ENCODE assay signal across 26 cellular contexts in the genomic region with DNA sequence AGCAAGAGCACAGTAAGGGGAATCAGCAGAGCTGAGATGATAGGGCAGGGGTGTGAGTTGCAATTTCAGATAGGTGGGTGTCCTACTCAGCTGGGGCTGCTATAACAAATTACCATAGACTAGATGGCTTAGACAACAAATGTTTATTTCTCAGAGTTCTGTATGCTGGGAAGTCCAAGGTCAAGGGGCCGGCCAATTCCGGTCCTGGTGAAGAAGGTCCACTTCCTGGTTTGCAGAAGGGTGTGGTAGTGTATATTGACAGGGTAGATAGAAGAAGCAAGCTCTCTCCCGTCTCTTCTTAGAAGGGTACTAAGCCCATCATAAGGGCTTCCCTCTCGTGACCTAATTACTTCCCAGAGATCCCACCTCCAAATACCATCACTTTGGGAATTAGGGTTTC. TPM values are rescaled to one million over a fixed set of nuclear protein-coding genes. Genes with fewer than 3 reads are reported as not detected.
DNase-seq lines count a peak whose midpoint lies in the region; ATAC-seq and TF ChIP-seq lines count a peak whose summit lies in the region.
"Had no signal": no experiment of that assay in that cellular context is flagged by ENCODE, and none has a peak within 500 bp of the region (broad histone marks: within the 10 kb centered on the region; RNA-seq: fewer than 3 reads in every experiment).

No MANE protein-coding gene starts in this region.

- H3F3A ChIP-seq in GM23338 (replicated peaks; ENCODE audit: low read depth) = no peaks in the 10 kb centered on the region

- H3K36me3 Mint-ChIP-seq in GM23338 (ENCODE audit: low read depth) (peaks cover 29% of the 10 kb centered on the region), HFFc6 (ENCODE audit: low read depth) (peaks cover 52% of the 10 kb centered on the region)
- peaks cover 42% of the 10 kb centered on the region for H3K36me3 Mint-ChIP-seq in activated T-helper 1 cell treated with anti-CD3 and anti-CD28 coated beads, Interleukin-12 subunit alpha, Interleukin-12 subunit beta, Interleukin-2, Interleukin-4 antibody, amounts not matched to agents 30 ng/mL and 10 ng/mL and 1 ng/mL, durations not matched to agents 14 hours and 24 hours and 36 hours (ENCODE audit: low read depth)

- no peaks in the 10 kb centered on the region for H3K27me3 ChIP-seq in GM23338 (ENCODE audit: insufficient read depth)

- H3K4me1 Mint-ChIP-seq in GM23338 = peaks cover 27% of the 10 kb centered on the region
- H3K4me1 Mint-ChIP-seq in HFFc6 (ENCODE audit: low read depth) = peaks cover 45% of the 10 kb centered on the region
- H3K4me1 Mint-ChIP-seq in activated T-helper 1 cell treated with anti-CD3 and anti-CD28 coated beads, Interleukin-12 subunit alpha, Interleukin-12 subunit beta, Interleukin-2, Interleukin-4 antibody, amounts not matched to agents 30 ng/mL and 10 ng/mL and 1 ng/mL, durations not matched to agents 14 hours and 24 hours and 36 hours (ENCODE audit: low read depth) = peaks cover 29% of the 10 kb centered on the region

- H3K27ac Mint-ChIP-seq in GM23338 (peak overlapping the region; percentile 43; the same call in 1 of the 2 replicates), HFFc6 (peak overlapping the region; percentile 5; the same call in 1 of the 2 replicates)
- peak overlapping the region; percentile 31 for H3K27ac Mint-ChIP-seq in activated T-helper 1 cell treated with anti-CD3 and anti-CD28 coated beads, Interleukin-12 subunit alpha, Interleukin-12 subunit beta, Interleukin-2, Interleukin-4 antibody, amounts not matched to agents 30 ng/mL and 10 ng/mL and 1 ng/mL, durations not matched to agents 14 hours and 24 hours and 36 hours

- H3K36me3 ChIP-seq in GM23338 (ENCODE audit: insufficient read depth) (peaks cover 4% of the 10 kb centered on the region; the same call in 1 of the 2 replicates), mucosa of descending colon (ENCODE audit: low read depth) (no peaks in the 10 kb centered on the region)

- 0 out of 2 replicates have a peak overlapping the region, but pooled peaks have one; percentile 23 for H3K27ac ChIP-seq in GM23338 (ENCODE audit: low read depth)
- H3K27ac ChIP-seq: HL-60, SK-N-MC had no signal

- H4K20me1 ChIP-seq in GM23338 (replicated peaks; ENCODE audit: insufficient read depth) = no peaks in the 10 kb centered on the region

- H3K9me3 Mint-ChIP-seq in GM23338 (peaks cover 1% of the 10 kb centered on the region; the same call in 2 of the 3 replicates), HFFc6 (peaks cover 3% of the 10 kb centered on the region)
- peaks cover 13% of the 10 kb centered on the region for H3K9me3 Mint-ChIP-seq in activated T-helper 1 cell treated with anti-CD3 and anti-CD28 coated beads, Interleukin-12 subunit alpha, Interleukin-12 subunit beta, Interleukin-2, Interleukin-4 antibody, amounts not matched to agents 30 ng/mL and 10 ng/mL and 1 ng/mL, durations not matched to agents 14 hours and 24 hours and 36 hours

- no peaks in the 10 kb centered on the region for H3K9me3 ChIP-seq in mucosa of descending colon
- H3K9me3 ChIP-seq: HAP-1 had no signal

- H3K4me3 ChIP-seq in GM23338 (no peak overlapping the region), mucosa of descending colon (no peak overlapping the region)
- H3K4me3 ChIP-seq: HAP-1, SK-N-MC had no signal

- ATAC-seq in GM23338 = no peak
- ATAC-seq in mucosa of descending colon = peak; percentile 62
- ATAC-seq in GM19397 (IDR thresholded peaks at IDR 0.05; ENCODE audit: unreplicated experiment) = no peak
- no peak for ATAC-seq in HG03159 (IDR thresholded peaks at IDR 0.05; ENCODE audit: unreplicated experiment)
- no peak for ATAC-seq in GM18873 (IDR thresholded peaks at IDR 0.05; ENCODE audit: low FRiP score, unreplicated experiment)

- intact Hi-C loops in activated T-helper 1 cell treated with anti-CD3 and anti-CD28 coated beads, Interleukin-12 subunit alpha, Interleukin-12 subunit beta, Interleukin-2, Interleukin-4 antibody, amounts not matched to agents 30 ng/mL and 10 ng/mL and 1 ng/mL, durations not matched to agents 14 hours and 24 hours and 36 hours (cut with micrococcal nuclease) = loop anchor here (5.0 kb wide), 1 partner anchor 751 kb away; a partner anchor contains a TSS
- intact Hi-C loops in mucosa of descending colon (cut with DNase I, micrococcal nuclease) = no loop called here

- no peak for TF ChIP-seq CTCF in GM23338 (conservative IDR thresholded peaks at IDR 0.05; ENCODE audit: low read depth in 2 of 2)
- TF ChIP-seq CTCF in HFFc6 (IDR thresholded peaks at IDR 0.05) = no peak
- no peak for TF ChIP-seq CTCF in mucosa of descending colon (IDR thresholded peaks at IDR 0.05)

- H3K4me2 ChIP-seq in GM23338 = no peak overlapping the region

- peaks cover 34% of the 10 kb centered on the region for H3K4me1 ChIP-seq in GM23338 (ENCODE audit: insufficient read depth)
- no peaks in the 10 kb centered on the region for H3K4me1 ChIP-seq in mucosa of descending colon (ENCODE audit: low read depth)
- H3K4me1 ChIP-seq: HAP-1 had no signal

- no peaks in the 10 kb centered on the region; the same call in none of the 2 replicates for H3K79me2 ChIP-seq in GM23338 (replicated peaks; ENCODE audit: insufficient read depth)

- no peak overlapping the region for H3K4me3 Mint-ChIP-seq in GM23338
- H3K4me3 Mint-ChIP-seq in HFFc6 = no peak overlapping the region
- H3K4me3 Mint-ChIP-seq in activated T-helper 1 cell treated with anti-CD3 and anti-CD28 coated beads, Interleukin-12 subunit alpha, Interleukin-12 subunit beta, Interleukin-2, Interleukin-4 antibody, amounts not matched to agents 30 ng/mL and 10 ng/mL and 1 ng/mL, durations not matched to agents 14 hours and 24 hours and 36 hours = no peak overlapping the region
- H3K4me3 Mint-ChIP-seq: CD4-positive, alpha-beta memory T cell had no signal

- H3K9me2 ChIP-seq in GM23338 (ENCODE audit: insufficient read depth) = no peaks in the 10 kb centered on the region

- H3K27me3 Mint-ChIP-seq in GM23338 (ENCODE audit: insufficient read depth, low read depth, poor library complexity) = peaks cover 5% of the 10 kb centered on the region
- H3K27me3 Mint-ChIP-seq in HFFc6 (ENCODE audit: insufficient read depth) = no peaks in the 10 kb centered on the region; the same call in none of the 2 replicates
- H3K27me3 Mint-ChIP-seq in activated T-helper 1 cell treated with anti-CD3 and anti-CD28 coated beads, Interleukin-12 subunit alpha, Interleukin-12 subunit beta, Interleukin-2, Interleukin-4 antibody, amounts not matched to agents 30 ng/mL and 10 ng/mL and 1 ng/mL, durations not matched to agents 14 hours and 24 hours and 36 hours (ENCODE audit: insufficient read depth) = no peaks in the 10 kb centered on the region
- H3K27me3 Mint-ChIP-seq: CD4-positive, alpha-beta memory T cell had no signal

- H2AFZ ChIP-seq in GM23338 = no peak overlapping the region

- DNase-seq in GM23338 (ENCODE audit: low spot score) (no peak), HFFc6 (no peak), mucosa of descending colon (peak in 2 of 3 donors; percentile 24 to 46)
- no peak for DNase-seq in activated T-helper 1 cell treated with anti-CD3 and anti-CD28 coated beads, Interleukin-12 subunit alpha, Interleukin-12 subunit beta, Interleukin-2, Interleukin-4 antibody, amounts not matched to agents 30 ng/mL and 10 ng/mL and 1 ng/mL, durations not matched to agents 14 hours and 24 hours and 36 hours (ENCODE audit: low spot score)
- DNase-seq: C1 segment of cervical spinal cord; CD4-positive, alpha-beta memory T cell; COR-L47; DMS53; GOT3; Karpas-422; NCI-H1092 treated with DMSO at 0.1 percent for 48 hours; NCI-H1436 treated with DMSO at 0.1 percent for 48 hours; NCI-H2029; NCI-H446; NCI-H524 treated with DMSO at 0.1 percent for 48 hours; NCI-H774; SIG-M5 had no signal

TF ChIP-seq in GM23338, 12 proteins besides CTCF, POLR2A, EP300 and RAD21 (continues in another document):
- TF ChIP-seq ZNF331 (CRISPR knock-in tag; IDR thresholded peaks at IDR 0.05; ENCODE audit: low read depth) = no peak

RNA-seq across cellular contexts. Expression of a gene that starts 51.0 kb away (rescaled TPM):
- total RNA-seq in GM23338 (2014; rRNA removed; shearing (Covaris generic)) = not detected in 2 replicates
- polyA plus RNA-seq in GM23338 (2016; fragmentation: Nextera tagmentation; extraction: Ambion mirVana) = 0.38 and 0.60 TPM in 2 replicates
- not detected for total RNA-seq in HFFc6 (2021; fragmentation: NEBNext Ultra II Directional; extraction: Animal tissue kit (Norgen Biotek cat#: 25700))
- total RNA-seq in activated T-helper 1 cell treated with anti-CD3 and anti-CD28 coated beads, Interleukin-12 subunit alpha, Interleukin-12 subunit beta, Interleukin-2, Interleukin-4 antibody, amounts not matched to agents 30 ng/mL and 10 ng/mL and 1 ng/mL, durations not matched to agents 14 hours and 24 hours and 36 hours = not detected in 2 replicates
- not detected for total RNA-seq in mucosa of descending colon
- total RNA-seq: A673; CD4-positive, alpha-beta memory T cell; Daoy; G401 had no signal
- polyA plus RNA-seq: CD4-positive, alpha-beta memory T cell had no signal

Comparison
In these comparisons a context has a peak if more than half of its experiments do, and no peak if none do; other contexts are left out.
1. DNase-seq: peak in mucosa of descending colon (2 of 3); none in GM23338 (single experiment), HFFc6 (single experiment) and activated T-helper 1 cell treated with anti-CD3 and anti-CD28 coated beads, Interleukin-12 subunit alpha, Interleukin-12 subunit beta, Interleukin-2, Interleukin-4 antibody, amounts not matched to agents 30 ng/mL and 10 ng/mL and 1 ng/mL, durations not matched to agents 14 hours and 24 hours and 36 hours (single experiment).
2. Peak in every context shown above with its lines, with median percentiles within 50 percentile points of each other: H3K27ac Mint-ChIP-seq.